In genomic region chr19:51704601-51705000, GRCh38 we compare ENCODE assay signal across 8 cellular contexts. TPM values are rescaled to one million over a fixed set of nuclear protein-coding genes. Genes with fewer than 3 reads are reported as not detected.
DNase-seq lines count a peak whose midpoint lies in the region; ATAC-seq and TF ChIP-seq lines count a peak whose summit lies in the region.

No MANE protein-coding gene starts in this region.

- H3K9ac ChIP-seq in GM23248: peak overlapping the region; percentile 98

- peaks cover 29% of the 10 kb centered on the region for H3K36me3 Mint-ChIP-seq in activated CD4-positive, alpha-beta memory T cell treated with anti-CD3 and anti-CD28 coated beads for 36 hours

- DNase-seq in GM23248 (no peak), skeletal muscle cell (ENCODE audit: low read depth) (no peak), NCI-H1436 (lab: John Stamatoyannopoulos, UW) (no peak), NCI-H2171 (lab: John Stamatoyannopoulos, UW) (no peak), cerebellar cortex (ENCODE audit: low spot score) (no peak)
- DNase-seq in activated CD4-positive, alpha-beta memory T cell treated with anti-CD3 and anti-CD28 coated beads for 36 hours: no peak

- 0 out of 2 replicates have a peak, but pooled peaks cover 7% of the 10 kb centered on the region for H3K4me1 ChIP-seq in GM23248 (ENCODE audit: insufficient read depth)
- peaks cover 0 to 43% (median 8%) of the 10 kb centered on the region in 3 donors for H3K4me1 ChIP-seq in gastroesophageal sphincter

- H3K4me3 ChIP-seq in GM23248: peak overlapping the region; percentile 85
- peak overlapping the region; percentile 38 to 56 for H3K4me3 ChIP-seq in gastroesophageal sphincter
- H3K4me3 ChIP-seq in skeletal muscle cell (ENCODE audit: low read depth, low read length): peak overlapping the region; percentile 70

- no peaks in the 10 kb centered on the region for H3K27me3 ChIP-seq in GM23248 (replicated peaks; ENCODE audit: insufficient read depth)
- H3K27me3 ChIP-seq in gastroesophageal sphincter: no peaks in the 10 kb centered on the region

- H3K27me3 Mint-ChIP-seq in activated CD4-positive, alpha-beta memory T cell treated with anti-CD3 and anti-CD28 coated beads for 36 hours: peaks cover 2% of the 10 kb centered on the region

- TF ChIP-seq EP300 in gastroesophageal sphincter (IDR thresholded peaks at IDR 0.05): no peak

- H3K4me3 Mint-ChIP-seq in activated CD4-positive, alpha-beta memory T cell treated with anti-CD3 and anti-CD28 coated beads for 36 hours: peak overlapping the region; percentile 92

- peaks cover 16% of the 10 kb centered on the region for H3K36me3 ChIP-seq in GM23248 (ENCODE audit: low read depth)
- peaks cover 0 to 48% of the 10 kb centered on the region in 2 donors for H3K36me3 ChIP-seq in gastroesophageal sphincter

- H3K4me1 Mint-ChIP-seq in activated CD4-positive, alpha-beta memory T cell treated with anti-CD3 and anti-CD28 coated beads for 36 hours (ENCODE audit: low read depth): peaks cover 32% of the 10 kb centered on the region

- ATAC-seq in gastroesophageal sphincter (no peak), HG03571 (IDR thresholded peaks at IDR 0.05; ENCODE audit: unreplicated experiment) (no peak)

- H3K9me3 Mint-ChIP-seq in activated CD4-positive, alpha-beta memory T cell treated with anti-CD3 and anti-CD28 coated beads for 36 hours: no peaks in the 10 kb centered on the region

- no peaks in the 10 kb centered on the region; the same call in 1 of the 2 replicates for H4K20me1 ChIP-seq in GM23248 (ENCODE audit: insufficient read depth)

- CTCF ChIA-PET in activated CD4-positive, alpha-beta memory T cell treated with anti-CD3 and anti-CD28 coated beads for 36 hours (lab: Charles Lee): interaction anchor here (0.6 to 2.0 kb wide), 4 partner anchors 9 to 73 kb away, joined by 4 to 14 read pairs (median 7); no protein-coding TSS in a partner anchor

- 0 out of 2 replicates have a peak overlapping the region, but pooled peaks have one; percentile 61 for H2AFZ ChIP-seq in GM23248

- H3K4me2 ChIP-seq in GM23248 (ENCODE audit: unreplicated experiment): peak overlapping the region; percentile 97

- no peak for TF ChIP-seq POLR2A in gastroesophageal sphincter (IDR thresholded peaks at IDR 0.05)

- peaks cover 9% of the 10 kb centered on the region for H3K79me2 ChIP-seq in GM23248 (ENCODE audit: insufficient read depth)

- in situ Hi-C loops in GM23248 (cut with MboI): no loop called here

- POLR2A ChIA-PET in activated CD4-positive, alpha-beta memory T cell treated with anti-CD3 and anti-CD28 coated beads for 36 hours (lab: Charles Lee): interaction anchor here (0.6 to 1.2 kb wide), 2 partner anchors 28 to 1153 kb away, joined by 3 to 4 read pairs; partner anchors contain the start of gene ZNF468

- peak overlapping the region; percentile 83 for H3K27ac ChIP-seq in GM23248
- H3K27ac ChIP-seq in gastroesophageal sphincter: peak overlapping the region; percentile 73 to 92 (median 90)

- peak overlapping the region; percentile 89 for H3K27ac Mint-ChIP-seq in activated CD4-positive, alpha-beta memory T cell treated with anti-CD3 and anti-CD28 coated beads for 36 hours

- no peaks in the 10 kb centered on the region for H3K9me3 ChIP-seq in GM23248 (ENCODE audit: low read depth)
- no peaks in the 10 kb centered on the region for H3K9me3 ChIP-seq in gastroesophageal sphincter

- WGBS in GM23248 (ENCODE audit: low coverage in 1 of 2, low lambda C conversion rate in 2 of 2, missing lambda C conversion rate in 2 of 2), 2 experiments: 6 to 9% methylated on average over 1 to 5 of the region's 5 CpGs
- WGBS in gastroesophageal sphincter (ENCODE audit: low coverage in 1 of 2), 2 donors: 30 to 57% methylated on average over 1 of the region's 5 CpGs

- TF ChIP-seq CTCF in gastroesophageal sphincter (IDR thresholded peaks at IDR 0.05): no peak

- peaks cover 56% of the 10 kb centered on the region for H3F3A ChIP-seq in GM23248 (ENCODE audit: insufficient read depth)

- H3K9me2 ChIP-seq in GM23248 (ENCODE audit: insufficient read depth): no peaks in the 10 kb centered on the region

- intact Hi-C loops in activated CD4-positive, alpha-beta memory T cell treated with anti-CD3 and anti-CD28 coated beads for 36 hours (cut with micrococcal nuclease): loop anchor here (1.0 to 10.0 kb wide), 2 partner anchors 14 to 1490 kb away; partner anchors contain the start of gene ZNF665

RNA-seq across cellular contexts. Expression of gene SPACA6, which starts 11.5 kb away (rescaled TPM):
- total RNA-seq in GM23248 (2014; rRNA removed; shearing (Covaris generic)): 2.1 and 8.0 TPM in 2 replicates
- 5.6 and 7.7 TPM in 2 replicates for polyA plus RNA-seq in GM23248 (2016; fragmentation: Nextera tagmentation; extraction: Ambion mirVana)
- 10 to 100 TPM in 1 of 2 experiments, 1 to 10 TPM in 1; 10.0 to 14.2 TPM for total RNA-seq in activated CD4-positive, alpha-beta memory T cell treated with anti-CD3 and anti-CD28 coated beads for 36 hours
- 10 to 100 TPM in 3 of 4 donors, 1 to 10 TPM in 1; 6.3 to 29.7 (median 18.3) TPM for total RNA-seq in gastroesophageal sphincter

RNA-seq across cellular contexts. Expression of gene HAS1, which starts 19.2 kb away (rescaled TPM):
- total RNA-seq in GM23248 (2014; rRNA removed; shearing (Covaris generic)): 0.43 and 1.1 TPM in 2 replicates
- polyA plus RNA-seq in GM23248 (2016; fragmentation: Nextera tagmentation; extraction: Ambion mirVana): 0.29 TPM in 1 of 2 replicates, not detected in the other
- total RNA-seq in activated CD4-positive, alpha-beta memory T cell treated with anti-CD3 and anti-CD28 coated beads for 36 hours: not detected
- total RNA-seq in gastroesophageal sphincter: 10 to 100 TPM in 1 of 4 donors, 1 to 10 TPM in 1, under 1 TPM in 1, not detected in 1; 0.23 to 15.2 (median 2.2) TPM

RNA-seq across cellular contexts. Expression of gene FPR1, which starts 47.1 kb away (rescaled TPM):
- total RNA-seq in GM23248 (2014; rRNA removed; shearing (Covaris generic)): 0.13 TPM in 1 of 2 replicates, not detected in the other
- polyA plus RNA-seq in GM23248 (2016; fragmentation: Nextera tagmentation; extraction: Ambion mirVana): not detected in 2 replicates
- not detected for total RNA-seq in activated CD4-positive, alpha-beta memory T cell treated with anti-CD3 and anti-CD28 coated beads for 36 hours
- 10 to 100 TPM in 2 of 4 donors, 1 to 10 TPM in 1, under 1 TPM in 1; 0.93 to 19.8 (median 9.2) TPM for total RNA-seq in gastroesophageal sphincter

RNA-seq across cellular contexts. Expression of gene FPR2, which starts 56.4 kb away (rescaled TPM):
- not detected in 2 replicates for total RNA-seq in GM23248 (2014; rRNA removed; shearing (Covaris generic))
- not detected in 2 replicates for polyA plus RNA-seq in GM23248 (2016; fragmentation: Nextera tagmentation; extraction: Ambion mirVana)
- total RNA-seq in activated CD4-positive, alpha-beta memory T cell treated with anti-CD3 and anti-CD28 coated beads for 36 hours: not detected
- 1 to 10 TPM in 2 of 4 donors, not detected in 2; 1.8 to 2.2 TPM for total RNA-seq in gastroesophageal sphincter

RNA-seq across cellular contexts. Expression of gene SIGLEC14, which starts 58.0 kb away (rescaled TPM):
- not detected in 2 replicates for total RNA-seq in GM23248 (2014; rRNA removed; shearing (Covaris generic))
- polyA plus RNA-seq in GM23248 (2016; fragmentation: Nextera tagmentation; extraction: Ambion mirVana): not detected in 2 replicates
- not detected for total RNA-seq in activated CD4-positive, alpha-beta memory T cell treated with anti-CD3 and anti-CD28 coated beads for 36 hours
- 1 to 10 TPM in 2 of 4 donors, under 1 TPM in 1, not detected in 1; 0.73 to 8.6 (median 1.4) TPM for total RNA-seq in gastroesophageal sphincter
